ENCODE assay signal across 8 cellular contexts in the genomic region with DNA sequence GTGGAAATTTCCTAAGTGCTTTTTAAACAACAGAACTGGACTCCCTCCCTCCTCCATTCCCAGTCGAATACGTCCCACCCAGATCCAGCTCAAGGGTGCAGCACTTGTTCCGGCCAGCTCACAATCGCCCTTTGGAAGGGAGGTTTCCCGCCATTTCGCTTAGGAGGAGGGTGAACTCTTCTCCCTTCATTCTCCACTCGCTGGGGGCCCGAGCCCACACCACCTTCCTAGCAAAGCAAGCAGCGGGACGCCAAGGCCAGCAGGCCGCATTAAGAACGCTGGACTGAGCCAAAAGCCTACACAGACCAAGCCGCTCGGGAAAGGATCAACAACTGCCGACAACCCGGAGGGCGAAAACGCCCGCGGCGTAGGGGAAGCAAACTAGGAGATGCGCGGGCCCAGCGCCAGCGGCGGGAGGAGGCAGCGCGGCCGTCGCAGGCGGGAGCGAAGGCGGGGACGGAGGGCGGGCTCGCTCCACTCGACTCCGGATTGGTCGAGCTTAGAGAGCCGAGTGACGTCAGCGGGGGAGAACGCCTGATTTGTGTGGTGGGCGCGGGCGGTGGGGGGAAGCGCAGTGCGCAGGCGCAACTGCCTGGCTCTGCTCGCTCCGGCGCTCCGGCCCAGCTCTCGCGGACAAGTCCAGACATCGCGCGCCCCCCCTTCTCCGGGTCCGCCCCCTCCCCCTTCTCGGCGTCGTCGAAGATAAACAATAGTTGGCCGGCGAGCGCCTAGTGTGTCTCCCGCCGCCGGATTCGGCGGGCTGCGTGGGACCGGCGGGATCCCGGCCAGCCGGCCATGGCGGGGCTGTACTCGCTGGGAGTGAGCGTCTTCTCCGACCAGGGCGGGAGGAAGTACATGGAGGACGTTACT. TPM values are rescaled to one million over a fixed set of nuclear protein-coding genes. Genes with fewer than 3 reads are reported as not detected.
A peak's percentile ranks its signal among the peaks of the same experiment; 100 is the strongest.
DNase-seq lines count a peak whose midpoint lies in the region; ATAC-seq and TF ChIP-seq lines count a peak whose summit lies in the region.

A gene (plus strand): TSS at position 574 of the 870 bp plus-strand sequence. CDS start 222 bp downstream, at position 796.

- no peaks in the 10 kb centered on the region for H3K9me3 Mint-ChIP-seq in type B pancreatic cell

- H3K4me3 Mint-ChIP-seq in type B pancreatic cell, result peak within 1 kb of the TSS; percentile 98

- 0% methylated on average over 73 to 83 of the region's 83 CpGs for WGBS in heart right ventricle, 2 donors

- H3K27ac ChIP-seq in heart right ventricle, result peak within 1 kb of the TSS; percentile 83 to 99 (median 97)

- H3K4me3 ChIP-seq in heart right ventricle, result peak within 1 kb of the TSS; percentile 77 to 99 (median 94)

- peak; percentile 96 for ATAC-seq in GM18498 (IDR thresholded peaks at IDR 0.05; ENCODE audit: unreplicated experiment)
- ATAC-seq in HG02885 (IDR thresholded peaks at IDR 0.05; ENCODE audit: poor library complexity, unreplicated experiment), result peak; percentile 95
- peak; percentile 97 to 99 (median 98) for ATAC-seq in heart right ventricle

- TF ChIP-seq CTCF in heart right ventricle (IDR thresholded peaks at IDR 0.05), result peak in 1 of 9 donors; percentile 8
- peak; percentile 32 for TF ChIP-seq CTCF in type B pancreatic cell (conservative IDR thresholded peaks at IDR 0.05)

- peak within 1 kb of the TSS; percentile 99 for H3K27ac Mint-ChIP-seq in type B pancreatic cell

- peak; percentile 98 for DNase-seq in NCI-H1694 (lab: John Stamatoyannopoulos, UW)
- peak; percentile 97 for DNase-seq in amniotic epithelial cell (ENCODE audit: low read depth)
- peak; percentile 100 for DNase-seq in heart right ventricle
- peak; percentile 98 to 100 (median 99) for DNase-seq in posterior cingulate gyrus
- DNase-seq in type B pancreatic cell (ENCODE audit: extremely low spot score, unreplicated experiment), result peak; percentile 99

- peaks cover 41% of the 10 kb centered on the region for H3K4me1 Mint-ChIP-seq in type B pancreatic cell (ENCODE audit: unreplicated experiment)

- H3K36me3 ChIP-seq in heart right ventricle, result no peaks in the 10 kb centered on the region

- H3K4me1 ChIP-seq in heart right ventricle, result peaks cover 0 to 58% (median 27%) of the 10 kb centered on the region in 9 donors

- no peaks in the 10 kb centered on the region for H3K9me3 ChIP-seq in heart right ventricle

- peaks cover 5% of the 10 kb centered on the region for H3K36me3 Mint-ChIP-seq in type B pancreatic cell

- intact Hi-C loops in T-helper 1 cell treated with Interleukin-12 subunit alpha and Interleukin-12 subunit beta and Interleukin-4 antibody, amounts not matched to agents 30 ng/mL and 1 ng/mL, for 36 hours (cut with micrococcal nuclease), result loop anchor here (1.0 to 10.0 kb wide), 8 partner anchors 23 to 1035 kb away; a partner anchor contains a TSS
- intact Hi-C loops in heart right ventricle (cut with DNase I), result loop anchor here in 4 of 10 donors (1.0 to 5.0 kb wide), 7 partner anchors 21 to 75 kb away; a partner anchor contains a TSS
- intact Hi-C loops in posterior cingulate gyrus (cut with DNase I), result loop anchor here (2.0 kb wide), 1 partner anchor 39 kb away; no protein-coding TSS in a partner anchor

- no peaks in the 10 kb centered on the region for H3K27me3 ChIP-seq in heart right ventricle

- no peaks in the 10 kb centered on the region for H3K27me3 Mint-ChIP-seq in type B pancreatic cell

RNA-seq across cellular contexts. Expression of the gene that starts here (rescaled TPM):
- 20.4 and 21.0 TPM in 2 replicates for total RNA-seq in T-helper 1 cell treated with Interleukin-12 subunit alpha and Interleukin-12 subunit beta and Interleukin-4 antibody, amounts not matched to agents 30 ng/mL and 1 ng/mL, for 36 hours
- total RNA-seq in heart right ventricle (10 to 100 TPM in 2 of 10 donors, 1 to 10 TPM in 8; 4.5 to 10.6 (median 7.8) TPM), type B pancreatic cell (ENCODE audit: low replicate concordance) (24.1 and 25.4 TPM in 2 replicates)
- 1 to 10 TPM; 3.1 to 4.0 TPM for polyA plus RNA-seq in heart right ventricle

Comparison
In these comparisons a context has a peak if more than half of its experiments do, and no peak if none do; other contexts are left out.
1. Peak in every context shown above with its lines: DNase-seq, ATAC-seq, H3K4me3 ChIP-seq and H3K27ac ChIP-seq.